ENCODE assay signal across 8 cellular contexts in the genomic region with DNA sequence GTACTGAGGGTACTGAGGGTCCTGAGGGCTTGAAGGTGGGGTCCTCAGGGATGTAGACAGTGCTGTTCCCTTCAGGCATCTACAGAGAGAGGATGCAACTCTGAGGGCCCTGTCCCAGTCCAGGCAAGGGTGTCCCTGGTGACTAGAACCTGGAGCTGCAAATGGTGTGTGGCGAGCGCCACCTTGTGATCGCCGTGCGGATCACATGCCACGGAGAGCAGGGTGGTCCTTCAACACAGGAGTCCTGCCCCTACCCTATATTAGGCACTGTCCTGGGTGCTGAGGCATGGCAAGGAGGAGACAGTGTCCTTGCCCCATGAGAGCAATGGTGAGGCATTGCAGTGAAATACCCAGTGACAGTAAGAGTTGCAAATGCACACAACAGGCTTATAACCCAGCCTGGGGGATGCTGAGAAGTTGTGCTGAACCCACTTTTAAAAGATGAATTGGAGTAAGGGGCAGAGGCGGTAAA. TPM values are rescaled to one million over a fixed set of nuclear protein-coding genes. Genes with fewer than 3 reads are reported as not detected.
DNase-seq lines count a peak whose midpoint lies in the region; ATAC-seq and TF ChIP-seq lines count a peak whose summit lies in the region.

No MANE protein-coding gene starts in this region.

- H3K4me1 ChIP-seq in heart right ventricle = no peaks in the 10 kb centered on the region
- peaks cover 0 to 15% (median 9%) of the 10 kb centered on the region in 4 donors for H3K4me1 ChIP-seq in sigmoid colon

- ATAC-seq in GM19351 (IDR thresholded peaks at IDR 0.05; ENCODE audit: unreplicated experiment) (peak; percentile 61), heart right ventricle (peak in 6 of 8 donors; percentile 48 to 78 (median 55)), GM21825 (IDR thresholded peaks at IDR 0.05; ENCODE audit: unreplicated experiment) (no peak)

- no peak overlapping the region for H3K27ac ChIP-seq in heart right ventricle
- H3K27ac ChIP-seq in sigmoid colon = no peak overlapping the region

- no peak for TF ChIP-seq EP300 in sigmoid colon (IDR thresholded peaks at IDR 0.05)

- H3K27me3 ChIP-seq in heart right ventricle (peaks cover 12 to 62% (median 44%) of the 10 kb centered on the region in 7 donors), sigmoid colon (peaks cover 0 to 32% (median 12%) of the 10 kb centered on the region in 3 donors)

- DNase-seq in COR-L47 (lab: John Stamatoyannopoulos, UW) (peak; percentile 59), NCI-H2171 treated with DMSO at 0.1 percent for 48 hours (lab: John Stamatoyannopoulos, UW) (peak; percentile 65), activated T-cell treated with anti-CD3 and anti-CD28 coated beads for 48 hours (ENCODE audit: low read depth) (peak; percentile 55), heart right ventricle (peak in 1 of 2 donors; percentile 17), sigmoid colon (no peak), activated gamma-delta T cell (lab: John Stamatoyannopoulos, UW) (no peak)

- intact Hi-C loops in heart right ventricle (cut with DNase I) = loop anchor here in 5 of 10 donors (5.0 to 10.0 kb wide), 2 partner anchors 62 to 116 kb away; no protein-coding TSS in a partner anchor
- intact Hi-C loops in sigmoid colon (cut with DNase I) = loop anchor here (2.0 kb wide), 1 partner anchor 30 kb away; no protein-coding TSS in a partner anchor

- H3K9me3 ChIP-seq in heart right ventricle = no peaks in the 10 kb centered on the region
- no peaks in the 10 kb centered on the region for H3K9me3 ChIP-seq in sigmoid colon

- H3K4me3 ChIP-seq in heart right ventricle (no peak overlapping the region), sigmoid colon (no peak overlapping the region)

- no peaks in the 10 kb centered on the region for H3K36me3 ChIP-seq in heart right ventricle
- no peaks in the 10 kb centered on the region for H3K36me3 ChIP-seq in sigmoid colon

- WGBS in heart right ventricle, 2 donors = 5 to 7% methylated on average over 7 of the region's 7 CpGs
- WGBS in sigmoid colon, 2 donors = 3 to 8% methylated on average over 7 of the region's 7 CpGs

- no peak for TF ChIP-seq POLR2A in sigmoid colon (IDR thresholded peaks at IDR 0.05)

- peak; percentile 11 to 67 (median 61) for TF ChIP-seq CTCF in heart right ventricle (IDR thresholded peaks at IDR 0.05)
- TF ChIP-seq CTCF in sigmoid colon (IDR thresholded peaks at IDR 0.05) = peak; percentile 13 to 58 (median 40)

RNA-seq across cellular contexts. Expression of a gene that starts 23.6 kb away (rescaled TPM):
- 1 to 10 TPM in 1 of 10 donors, under 1 TPM in 4, not detected in 5; 0.32 to 1.4 (median 0.77) TPM for total RNA-seq in heart right ventricle
- 1 to 10 TPM in 1 of 2 donors, not detected in 1; 1.9 TPM for polyA plus RNA-seq in heart right ventricle
- not detected for total RNA-seq in sigmoid colon
- 1 to 10 TPM in 1 of 3 donors, under 1 TPM in 1, not detected in 1; 0.47 to 3.0 TPM for polyA plus RNA-seq in sigmoid colon

Comparison
In these comparisons a context has a peak if more than half of its experiments do, and no peak if none do; other contexts are left out.
1. DNase-seq: peak in COR-L47 (single experiment), NCI-H2171 treated with DMSO at 0.1 percent for 48 hours (single experiment) and activated T-cell treated with anti-CD3 and anti-CD28 coated beads for 48 hours (single experiment); none in sigmoid colon (single experiment) and activated gamma-delta T cell (single experiment).